Comparison of ENCODE assay signal across 13 cellular contexts in genomic region chr6:110513001-110513400, GRCh38. TPM values are rescaled to one million over a fixed set of nuclear protein-coding genes. Genes with fewer than 3 reads are reported as not detected.
DNase-seq lines count a peak whose midpoint lies in the region; ATAC-seq and TF ChIP-seq lines count a peak whose summit lies in the region.
"Had no signal": no experiment of that assay in that cellular context is flagged by ENCODE, and none has a peak within 500 bp of the region (broad histone marks: within the 10 kb centered on the region; RNA-seq: fewer than 3 reads in every experiment).

No MANE protein-coding gene starts in this region.

- DNase-seq in HT-29 (ENCODE audit: low spot score) (peak; percentile 34), NCI-H1436 treated with DMSO at 0.1 percent for 48 hours (lab: John Stamatoyannopoulos, UW) (peak; percentile 73), iris pigment epithelial cell (ENCODE audit: low read depth) (peak; percentile 63), NCI-H524 treated with DMSO at 0.1 percent for 48 hours (lab: John Stamatoyannopoulos, UW) (no peak), NCI-H510A (lab: John Stamatoyannopoulos, UW) (no peak), SHP77 (lab: John Stamatoyannopoulos, UW) (no peak)
- DNase-seq: NCI-H510A treated with DMSO at 0.1 percent for 48 hours; stimulated activated naive CD8-positive, alpha-beta T cell treated with anti-CD3 and anti-CD28 coated beads, Interleukin-15, amount 100 ng/mL, for 72 hours had no signal

- ATAC-seq in GM18868 (IDR thresholded peaks at IDR 0.05; ENCODE audit: unreplicated experiment) = no peak
- ATAC-seq: activated naive CD4-positive, alpha-beta T cell treated with anti-CD3 and anti-CD28 coated beads, Interleukin-2, amount 50 U/mL, for 72 hours; stimulated activated naive CD8-positive, alpha-beta T cell treated with anti-CD3 and anti-CD28 coated beads, Interleukin-15, amount 100 ng/mL, for 72 hours; WTC11 had no signal

- H3K27ac ChIP-seq in VCaP = peak overlapping the region; percentile 100
- H3K27ac ChIP-seq: SJSA1 had no signal

- TF ChIP-seq CTCF in VCaP (conservative IDR thresholded peaks at IDR 0.05) = no peak

RNA-seq across cellular contexts. Expression of gene SLC22A16, which starts 36.6 kb away (rescaled TPM):
- total RNA-seq in HT-29 (2014; rRNA removed; shearing (Covaris generic)) = not detected in 2 replicates
- total RNA-seq: activated naive CD4-positive, alpha-beta T cell treated with anti-CD3 and anti-CD28 coated beads, Interleukin-2, amount 50 U/mL, for 72 hours; SJSA1; WTC11 had no signal

Comparison
In these comparisons a context has a peak if more than half of its experiments do, and no peak if none do; other contexts are left out.
1. DNase-seq: peak in HT-29 (single experiment), NCI-H1436 treated with DMSO at 0.1 percent for 48 hours (single experiment) and iris pigment epithelial cell (single experiment); none in NCI-H524 treated with DMSO at 0.1 percent for 48 hours (single experiment), NCI-H510A (single experiment) and SHP77 (0 of 2).